In genomic region chr6:111515259-111515658, GRCh38 we compare ENCODE assay signal across 7 cellular contexts.
"Had no signal": no experiment of that assay in that cellular context is flagged by ENCODE, and none has a peak within 500 bp of the region (broad histone marks: within the 10 kb centered on the region; RNA-seq: fewer than 3 reads in every experiment).

No MANE protein-coding gene starts in this region.

- FAIRE-seq: GM12878, GM12891, GM12892, GM18507, GM19239 had no signal

- H3K4me3 ChIP-seq: GM12878 had no signal

- DNase-seq: GDM1, GF-D8 had no signal

- ATAC-seq: GM12878 had no signal
